Comparison of ENCODE assay signal across 12 cellular contexts in genomic region chr2:218369374-218369773, GRCh38. TPM values are rescaled to one million over a fixed set of nuclear protein-coding genes. Genes with fewer than 3 reads are reported as not detected.
DNase-seq lines count a peak whose midpoint lies in the region; ATAC-seq and TF ChIP-seq lines count a peak whose summit lies in the region.
"Had no signal": no experiment of that assay in that cellular context is flagged by ENCODE, and none has a peak within 500 bp of the region (broad histone marks: within the 10 kb centered on the region; RNA-seq: fewer than 3 reads in every experiment).

No MANE protein-coding gene starts in this region.

- peak overlapping the region in 3 of 4 donors; percentile 91 to 93 (median 92) for H3K27ac ChIP-seq in esophagus squamous epithelium
- H3K27ac ChIP-seq in substantia nigra (ENCODE audit: low read depth, low read length, poor library complexity, severe bottlenecking): peak overlapping the region; percentile 60
- H3K27ac ChIP-seq: epithelial cell of prostate had no signal

- no peaks in the 10 kb centered on the region for H3K36me3 ChIP-seq in esophagus squamous epithelium

- intact Hi-C loops in esophagus squamous epithelium (cut with DNase I): no loop called here

- no peak for TF ChIP-seq CTCF in esophagus squamous epithelium (IDR thresholded peaks at IDR 0.05)

- ATAC-seq in HG03520 (IDR thresholded peaks at IDR 0.05; ENCODE audit: unreplicated experiment): no peak

- H3K4me3 ChIP-seq in esophagus squamous epithelium: no peak overlapping the region

- no peaks in the 10 kb centered on the region for H3K9me3 Mint-ChIP-seq in T-helper 2 cell treated with Interferon-gamma antibody and Interleukin-4, amounts not matched to agents 5 μg/mL and 100 μg/mL, for 36 hours
- H3K9me3 Mint-ChIP-seq: activated naive CD8-positive, alpha-beta T cell treated with anti-CD3 and anti-CD28 coated beads, Interleukin-2, amount 10 ng/mL, durations not matched to agents 7 days and 5 days had no signal

- peaks cover 0 to 18% (median 6%) of the 10 kb centered on the region in 3 donors for H3K4me1 ChIP-seq in esophagus squamous epithelium
- H3K4me1 ChIP-seq: psoas muscle had no signal

- DNase-seq in T-helper 2 cell treated with Interferon-gamma antibody and Interleukin-4, amounts not matched to agents 5 μg/mL and 100 μg/mL, for 36 hours (ENCODE audit: low spot score): no peak
- DNase-seq in T-helper 2 cell (no peak), NCI-H345 treated with DMSO at 0.1 percent for 48 hours (lab: John Stamatoyannopoulos, UW; ENCODE audit: unreplicated experiment) (peak; percentile 82), esophagus squamous epithelium (lab: John Stamatoyannopoulos, UW) (no peak), substantia nigra (lab: John Stamatoyannopoulos, UW) (no peak), iPS-NIHi7 (ENCODE audit: extremely low spot score) (no peak), GOT3 (lab: John Stamatoyannopoulos, UW) (no peak)
- DNase-seq: activated naive CD8-positive, alpha-beta T cell treated with anti-CD3 and anti-CD28 coated beads, Interleukin-2, amount 10 ng/mL, durations not matched to agents 7 days and 5 days; psoas muscle; T1000 had no signal

- H3K36me3 Mint-ChIP-seq in T-helper 2 cell treated with Interferon-gamma antibody and Interleukin-4, amounts not matched to agents 5 μg/mL and 100 μg/mL, for 36 hours (ENCODE audit: low read depth): no peaks in the 10 kb centered on the region
- H3K36me3 Mint-ChIP-seq: activated naive CD8-positive, alpha-beta T cell treated with anti-CD3 and anti-CD28 coated beads, Interleukin-2, amount 10 ng/mL, durations not matched to agents 7 days and 5 days had no signal

- H3K4me3 Mint-ChIP-seq in T-helper 2 cell treated with Interferon-gamma antibody and Interleukin-4, amounts not matched to agents 5 μg/mL and 100 μg/mL, for 36 hours: peak overlapping the region; percentile 31
- H3K4me3 Mint-ChIP-seq: activated naive CD8-positive, alpha-beta T cell treated with anti-CD3 and anti-CD28 coated beads, Interleukin-2, amount 10 ng/mL, durations not matched to agents 7 days and 5 days had no signal

- no peak overlapping the region for H3K27ac Mint-ChIP-seq in T-helper 2 cell treated with Interferon-gamma antibody and Interleukin-4, amounts not matched to agents 5 μg/mL and 100 μg/mL, for 36 hours

- H3K9me3 ChIP-seq in esophagus squamous epithelium: peaks cover 0 to 10% (median 0%) of the 10 kb centered on the region in 3 donors
- H3K9me3 ChIP-seq: psoas muscle had no signal

- 73 to 79% methylated on average over 1 of the region's 1 CpG for WGBS in esophagus squamous epithelium, 2 donors

- peaks cover 27% of the 10 kb centered on the region for H3K4me1 Mint-ChIP-seq in T-helper 2 cell treated with Interferon-gamma antibody and Interleukin-4, amounts not matched to agents 5 μg/mL and 100 μg/mL, for 36 hours (ENCODE audit: low read depth)

- no peak for TF ChIP-seq POLR2A in esophagus squamous epithelium (IDR thresholded peaks at IDR 0.05)

- peaks cover 12% of the 10 kb centered on the region for H3K27me3 Mint-ChIP-seq in T-helper 2 cell treated with Interferon-gamma antibody and Interleukin-4, amounts not matched to agents 5 μg/mL and 100 μg/mL, for 36 hours (ENCODE audit: low read depth)

- no peaks in the 10 kb centered on the region for H3K27me3 ChIP-seq in esophagus squamous epithelium

RNA-seq across cellular contexts. Expression of gene SLC11A1, which starts 12.7 kb away (rescaled TPM):
- total RNA-seq in esophagus squamous epithelium: 10 to 100 TPM in 1 of 4 donors, 1 to 10 TPM in 3; 1.7 to 10.6 (median 8.7) TPM

RNA-seq across cellular contexts. Expression of gene CATIP, which starts 12.7 kb away (rescaled TPM):
- not detected for total RNA-seq in esophagus squamous epithelium
- total RNA-seq: activated naive CD8-positive, alpha-beta T cell treated with anti-CD3 and anti-CD28 coated beads, Interleukin-2, amount 10 ng/mL, durations not matched to agents 7 days and 5 days; psoas muscle had no signal

RNA-seq across cellular contexts. Expression of gene CTDSP1, which starts 30.3 kb away (rescaled TPM):
- 10 to 100 TPM; 47.3 to 87.4 (median 58.0) TPM for total RNA-seq in esophagus squamous epithelium

RNA-seq across cellular contexts. Expression of gene VIL1, which starts 49.5 kb away (rescaled TPM):
- not detected for total RNA-seq in esophagus squamous epithelium
- total RNA-seq: activated naive CD8-positive, alpha-beta T cell treated with anti-CD3 and anti-CD28 coated beads, Interleukin-2, amount 10 ng/mL, durations not matched to agents 7 days and 5 days; psoas muscle had no signal
